30 cellular contexts compared by ENCODE assay signal in genomic region chr2:236859896-236860295, GRCh38.
DNase-seq lines count a peak whose midpoint lies in the region; ATAC-seq, FAIRE-seq and TF ChIP-seq lines count a peak whose summit lies in the region.
"Had no signal": no experiment of that assay in that cellular context is flagged by ENCODE, and none has a peak within 500 bp of the region (broad histone marks: within the 10 kb centered on the region; RNA-seq: fewer than 3 reads in every experiment).

No MANE protein-coding gene starts in this region.

- no peak for TF ChIP-seq POLR2A in endothelial cell of umbilical vein (IDR thresholded peaks at IDR 0.05; ENCODE audit: low read depth, low read length)

- H3K27me3 ChIP-seq in endothelial cell of umbilical vein (ENCODE audit: control insufficient read depth in 2 of 2, insufficient read depth in 2 of 2, low read length in 2 of 2) (no peaks in the 10 kb centered on the region), neuronal stem cell (ENCODE audit: control insufficient read depth in 3 of 3, insufficient read depth in 3 of 3, low read depth in 1 of 3, low read length in 3 of 3) (no peaks in the 10 kb centered on the region)
- H3K27me3 ChIP-seq: BLaER1 treated with 17β-estradiol and CSF1 and Interleukin-3, amounts not matched to agents 10 nM and 100 nM; heart right ventricle; Peyer's patch; SJCRH30; upper lobe of left lung had no signal

- H3K4me1 ChIP-seq in endothelial cell of umbilical vein (ENCODE audit: control insufficient read depth, extremely low read depth, insufficient read depth, low read length) (no peaks in the 10 kb centered on the region), neuronal stem cell (ENCODE audit: control insufficient read depth in 2 of 2, insufficient read depth in 1 of 2, low read depth in 1 of 2, low read length in 2 of 2) (peaks cover 20 to 33% of the 10 kb centered on the region in 2 donors)
- H3K4me1 ChIP-seq: heart right ventricle, Peyer's patch, SJCRH30, upper lobe of left lung had no signal

- H3K79me2 ChIP-seq in endothelial cell of umbilical vein (ENCODE audit: control insufficient read depth, insufficient read depth, low read length), result no peaks in the 10 kb centered on the region

- no peaks in the 10 kb centered on the region for H3K36me3 ChIP-seq in endothelial cell of umbilical vein (ENCODE audit: control insufficient read depth in 2 of 2, extremely low read depth in 1 of 2, insufficient read depth in 2 of 2, low read length in 2 of 2)
- no peaks in the 10 kb centered on the region for H3K36me3 ChIP-seq in neuronal stem cell (replicated peaks in 1 of 2; ENCODE audit: control insufficient read depth in 2 of 2, insufficient read depth in 2 of 2, low read length in 2 of 2)
- H3K36me3 ChIP-seq: heart right ventricle, Peyer's patch, SJCRH30, upper lobe of left lung had no signal

- H3K27ac ChIP-seq in endothelial cell of umbilical vein (ENCODE audit: insufficient read depth, low read depth, low read length), result no peak overlapping the region
- H3K27ac ChIP-seq in neuronal stem cell (replicated peaks; ENCODE audit: low read length), result no peak overlapping the region
- H3K27ac ChIP-seq: BLaER1 treated with 17β-estradiol and CSF1 and Interleukin-3, amounts not matched to agents 10 nM and 100 nM; heart right ventricle; HL-60; Peyer's patch; SJCRH30; upper lobe of left lung had no signal

- CTCF ChIA-PET in endothelial cell of umbilical vein (lab: Charles Lee), result no interaction called here

- H3K4me3 ChIP-seq in endothelial cell of umbilical vein (replicated peaks in 1 of 3; ENCODE audit: insufficient read depth in 1 of 3, low read depth in 1 of 3, low read length in 3 of 3), result no peak overlapping the region
- no peak overlapping the region for H3K4me3 ChIP-seq in neuronal stem cell (ENCODE audit: low read length in 2 of 2)
- H3K4me3 ChIP-seq: BLaER1 treated with 17β-estradiol and CSF1 and Interleukin-3, amounts not matched to agents 10 nM and 100 nM; heart right ventricle; mucosa of descending colon; Peyer's patch; SJCRH30; upper lobe of left lung had no signal

- intact Hi-C loops in endothelial cell of umbilical vein (cut with micrococcal nuclease), result no loop called here

- H2BK120ac ChIP-seq in neuronal stem cell (ENCODE audit: low read depth, low read length), result no peak overlapping the region

- H3K9me3 ChIP-seq in endothelial cell of umbilical vein (replicated peaks; ENCODE audit: control insufficient read depth, insufficient read depth, low read length) (no peaks in the 10 kb centered on the region), neuronal stem cell (replicated peaks in 1 of 2; ENCODE audit: control insufficient read depth in 2 of 2, insufficient read depth in 1 of 2, low read depth in 1 of 2, low read length in 2 of 2) (peaks cover 9 to 29% of the 10 kb centered on the region in 2 donors)
- H3K9me3 ChIP-seq: mucosa of descending colon, Peyer's patch, upper lobe of left lung had no signal

- TF ChIP-seq CTCF in endothelial cell of umbilical vein (IDR thresholded peaks at IDR 0.05; ENCODE audit: extremely low read depth in 1 of 2, insufficient read depth in 1 of 2, low read depth in 1 of 2, low read length in 2 of 2), result no peak

- H2BK5ac ChIP-seq in neuronal stem cell (ENCODE audit: low read length), result no peak overlapping the region

- dilution Hi-C loops in endothelial cell of umbilical vein (cut with MboI; ENCODE audit: extremely low pct_ligation_motif_present, low sequenced_read_pairs), result no loop called here

- peak; percentile 44 for FAIRE-seq in endothelial cell of umbilical vein (lab: Jason Lieb, UNC)
- FAIRE-seq: GM12892 had no signal

- H2AK5ac ChIP-seq in neuronal stem cell (ENCODE audit: low read depth, low read length), result no peak overlapping the region

- H2BK15ac ChIP-seq in neuronal stem cell (ENCODE audit: low read length), result no peak overlapping the region

- H3K79me1 ChIP-seq in neuronal stem cell (ENCODE audit: low read depth, low read length), result no peaks in the 10 kb centered on the region

- H3K4me2 ChIP-seq in endothelial cell of umbilical vein (ENCODE audit: insufficient read depth, low read length), result no peak overlapping the region
- no peak overlapping the region for H3K4me2 ChIP-seq in neuronal stem cell (ENCODE audit: insufficient read depth, low read length, poor library complexity, severe bottlenecking)
- H3K4me2 ChIP-seq: BLaER1 treated with 17β-estradiol and CSF1 and Interleukin-3, amounts not matched to agents 10 nM and 100 nM had no signal

- no peaks in the 10 kb centered on the region for H4K20me1 ChIP-seq in endothelial cell of umbilical vein (replicated peaks; ENCODE audit: control insufficient read depth, extremely low read depth, insufficient read depth, low read length)
- H4K20me1 ChIP-seq: BLaER1 treated with 17β-estradiol and CSF1 and Interleukin-3, amounts not matched to agents 10 nM and 100 nM had no signal

- no peak overlapping the region for H4K91ac ChIP-seq in neuronal stem cell (ENCODE audit: low read depth, low read length, poor library complexity)

- H3K18ac ChIP-seq in neuronal stem cell (ENCODE audit: low read length), result peak overlapping the region; percentile 25

- POLR2A ChIA-PET in endothelial cell of umbilical vein (lab: Charles Lee), result no interaction called here

- no TSS peak for BruUV-seq in endothelial cell of umbilical vein (replicated peaks; lab: Mats Ljungman, UMichigan)

- H3K14ac ChIP-seq in neuronal stem cell (ENCODE audit: low read length), result no peak overlapping the region

- no peaks in the 10 kb centered on the region for H3K9me1 ChIP-seq in endothelial cell of umbilical vein (replicated peaks; ENCODE audit: control insufficient read depth, extremely low read depth, insufficient read depth, low read length)

- H3K23ac ChIP-seq in neuronal stem cell (ENCODE audit: low read depth, low read length, poor library complexity), result no peak overlapping the region

- no peak for ATAC-seq in GM21529 (IDR thresholded peaks at IDR 0.05; ENCODE audit: unreplicated experiment)
- ATAC-seq: activated CD8-positive, alpha-beta T cell treated with anti-CD3 and anti-CD28 coated beads, Interleukin-2, amount 10 ng/mL, durations not matched to agents 7 days and 5 days; activated T-cell treated with anti-CD3 and anti-CD28 coated beads, Interleukin-2, amount 50 U/mL, for 4 hours; heart right ventricle; mucosa of descending colon; sciatic nerve had no signal

- H2AFZ ChIP-seq in endothelial cell of umbilical vein (ENCODE audit: low read depth, low read length) (no peak overlapping the region), neuronal stem cell (ENCODE audit: low read length) (no peak overlapping the region)

- H2BK12ac ChIP-seq in neuronal stem cell (ENCODE audit: low read length), result no peak overlapping the region

- no peak overlapping the region for H3K4ac ChIP-seq in neuronal stem cell (ENCODE audit: low read length)

- WGBS in neuronal stem cell (ENCODE audit: extremely low coverage in 2 of 2, insufficient read length in 2 of 2, insufficient replicate concordance in 1 of 2), 2 donors, result no CpG with 5 or more reads among the region's 7 CpGs

- H3K9ac ChIP-seq in endothelial cell of umbilical vein (replicated peaks; ENCODE audit: extremely low read depth, insufficient read depth, low read length) (no peak overlapping the region), neuronal stem cell (ENCODE audit: low read depth, low read length, poor library complexity) (no peak overlapping the region)
- H3K9ac ChIP-seq: BLaER1 treated with 17β-estradiol and CSF1 and Interleukin-3, amounts not matched to agents 10 nM and 100 nM had no signal

- no peak overlapping the region for H4K8ac ChIP-seq in neuronal stem cell (ENCODE audit: low read depth, low read length)

- peak; percentile 87 for DNase-seq in ELF-1 (ENCODE audit: low read depth, low spot score)
- DNase-seq in NCI-H526 (lab: John Stamatoyannopoulos, UW), result peak; percentile 89 to 93
- no peak for DNase-seq in endothelial cell of umbilical vein (ENCODE audit: low read depth, low spot score)
- DNase-seq in neuronal stem cell (ENCODE audit: low spot score), result no peak
- DNase-seq in SHP77 treated with DMSO at 0.1 percent for 48 hours (lab: John Stamatoyannopoulos, UW), result no peak
- DNase-seq in AG20443 (ENCODE audit: low spot score), result no peak
- DNase-seq in RPMI8226, result no peak
- DNase-seq: activated CD4-positive, CD25-positive, alpha-beta regulatory T cell treated with anti-CD3 and anti-CD28 coated beads, Interleukin-2, amount 50 U/mL, for 72 hours; activated CD8-positive, alpha-beta T cell treated with anti-CD3 and anti-CD28 coated beads, Interleukin-2, amount 10 ng/mL, durations not matched to agents 7 days and 5 days; activated T-cell treated with anti-CD3 and anti-CD28 coated beads, Interleukin-2, amount 50 U/mL, for 4 hours; effector CD4-positive, alpha-beta T cell; erythroblast; foreskin fibroblast; heart right ventricle; HFFc6; IMR-90; mucosa of descending colon; NCI-H1436 treated with DMSO at 0.1 percent for 48 hours; NCI-H446 treated with DMSO at 0.1 percent for 48 hours; nephron progenitor cell; Peyer's patch; SJCRH30; stimulated activated CD4-positive, alpha-beta T cell treated with anti-CD3 and anti-CD28 coated beads, Interleukin-15, amount 100 ng/mL, for 24 hours; T-helper 1 cell; upper lobe of left lung had no signal

TF ChIP-seq in endothelial cell of umbilical vein, 7 proteins besides CTCF, POLR2A, EP300 and RAD21:
- TF ChIP-seq MYC (IDR thresholded peaks at IDR 0.05; ENCODE audit: low read depth, low read length) (no peak), POLR2AphosphoS5 (IDR thresholded peaks at IDR 0.05; ENCODE audit: insufficient read depth, low read depth, low read length) (no peak), FOS (IDR thresholded peaks at IDR 0.05; ENCODE audit: borderline replicate concordance, insufficient read depth, low read length) (no peak), JUN (IDR thresholded peaks at IDR 0.05; ENCODE audit: borderline replicate concordance, insufficient read depth, insufficient read length, low read depth) (no peak), EZH2 (IDR thresholded peaks at IDR 0.05; ENCODE audit: borderline replicate concordance, low read depth, low read length, severe bottlenecking) (no peak), MAX (IDR thresholded peaks at IDR 0.05; ENCODE audit: insufficient read depth, insufficient read length) (no peak), GATA2 (IDR thresholded peaks at IDR 0.05; ENCODE audit: insufficient read depth, insufficient read length, low read depth, low read length) (no peak)
TF ChIP-seq in endothelial cell of umbilical vein: peak in this region for 0.

Comparison
In these comparisons a context has a peak if more than half of its experiments do, and no peak if none do; other contexts are left out.
1. DNase-seq: peak in ELF-1 (single experiment) and NCI-H526 (2 of 2); none in endothelial cell of umbilical vein (single experiment), neuronal stem cell (single experiment), SHP77 treated with DMSO at 0.1 percent for 48 hours (single experiment), AG20443 (single experiment) and RPMI8226 (single experiment).